In genomic region chr5:140345919-140346347, GRCh38 we compare ENCODE assay signal across 8 cellular contexts. TPM values are rescaled to one million over a fixed set of nuclear protein-coding genes. Genes with fewer than 3 reads are reported as not detected.
DNase-seq lines count a peak whose midpoint lies in the region; ATAC-seq and TF ChIP-seq lines count a peak whose summit lies in the region.

No MANE protein-coding gene starts in this region.

- H3K9me3 ChIP-seq in PC-3 (ENCODE audit: low read length) (no peaks in the 10 kb centered on the region), colonic mucosa (no peaks in the 10 kb centered on the region)

- POLR2A ChIA-PET in PC-3 (lab: Charles Lee; ENCODE audit: unreplicated experiment) = interaction anchor here (0.5 to 2.2 kb wide), 11 partner anchors 8 to 592 kb away, joined by 3 to 21 read pairs (median 4); no protein-coding TSS in a partner anchor

- H3F3A ChIP-seq in PC-3 (ENCODE audit: low read length, unreplicated experiment) = no peaks in the 10 kb centered on the region

- H3K27ac Mint-ChIP-seq in T-helper 2 cell treated with Interferon-gamma antibody and Interleukin-4, amounts not matched to agents 5 μg/mL and 100 μg/mL, for 36 hours = peak overlapping the region; percentile 23
- no peak overlapping the region for H3K27ac Mint-ChIP-seq in stimulated activated naive CD8-positive, alpha-beta T cell treated with anti-CD3 and anti-CD28 coated beads, Interleukin-15, Interleukin-2, amounts not matched to agents 100 ng/mL and 50 ng/mL, for 24 hours

- H3K4me3 Mint-ChIP-seq in T-helper 2 cell treated with Interferon-gamma antibody and Interleukin-4, amounts not matched to agents 5 μg/mL and 100 μg/mL, for 36 hours = peak overlapping the region; percentile 91
- H3K4me3 Mint-ChIP-seq in stimulated activated naive CD8-positive, alpha-beta T cell treated with anti-CD3 and anti-CD28 coated beads, Interleukin-15, Interleukin-2, amounts not matched to agents 100 ng/mL and 50 ng/mL, for 24 hours = peak overlapping the region; percentile 81

- H3K36me3 Mint-ChIP-seq in T-helper 2 cell treated with Interferon-gamma antibody and Interleukin-4, amounts not matched to agents 5 μg/mL and 100 μg/mL, for 36 hours (ENCODE audit: low read depth) = peaks cover 17% of the 10 kb centered on the region
- H3K36me3 Mint-ChIP-seq in stimulated activated naive CD8-positive, alpha-beta T cell treated with anti-CD3 and anti-CD28 coated beads, Interleukin-15, Interleukin-2, amounts not matched to agents 100 ng/mL and 50 ng/mL, for 24 hours (ENCODE audit: low read depth) = peaks cover 8% of the 10 kb centered on the region

- peaks cover 32% of the 10 kb centered on the region for H3K36me3 ChIP-seq in PC-3 (ENCODE audit: low read depth, low read length)
- H3K36me3 ChIP-seq in colonic mucosa = no peaks in the 10 kb centered on the region

- H3K4me2 ChIP-seq in PC-3 (ENCODE audit: low read length) = peak overlapping the region; percentile 97

- H3K4me3 ChIP-seq in PC-3 (ENCODE audit: low read length) (peak overlapping the region; percentile 98), colonic mucosa (peak overlapping the region; percentile 93)

- ATAC-seq in HG02678 (IDR thresholded peaks at IDR 0.05; ENCODE audit: unreplicated experiment) (peak; percentile 15), PC-3 (peak; percentile 16), HG03571 (IDR thresholded peaks at IDR 0.05; ENCODE audit: unreplicated experiment) (no peak)

- H3K27ac ChIP-seq in PC-3 (ENCODE audit: low read length) (peak overlapping the region; percentile 76), colonic mucosa (peak overlapping the region; percentile 82)

- H3K9me2 ChIP-seq in PC-3 (replicated peaks; ENCODE audit: low read length) = no peaks in the 10 kb centered on the region

- H3K27me3 ChIP-seq in PC-3 (ENCODE audit: low read length) (no peaks in the 10 kb centered on the region), colonic mucosa (no peaks in the 10 kb centered on the region)

- H3K9me3 Mint-ChIP-seq in T-helper 2 cell treated with Interferon-gamma antibody and Interleukin-4, amounts not matched to agents 5 μg/mL and 100 μg/mL, for 36 hours = no peaks in the 10 kb centered on the region
- no peaks in the 10 kb centered on the region for H3K9me3 Mint-ChIP-seq in stimulated activated naive CD8-positive, alpha-beta T cell treated with anti-CD3 and anti-CD28 coated beads, Interleukin-15, Interleukin-2, amounts not matched to agents 100 ng/mL and 50 ng/mL, for 24 hours

- no peak overlapping the region for H2AFZ ChIP-seq in PC-3 (ENCODE audit: low read length)

- intact Hi-C loops in PC-3 (cut with micrococcal nuclease) = loop anchor here (1.0 to 5.0 kb wide), 7 partner anchors 23 to 169 kb away; partner anchors contain the start of genes CYSTM1 and PFDN1
- intact Hi-C loops in colonic mucosa (cut with DNase I) = no loop called here

- peaks cover 41% of the 10 kb centered on the region for H4K20me1 ChIP-seq in PC-3 (ENCODE audit: low read length)

- DNase-seq in T-helper 2 cell treated with Interferon-gamma antibody and Interleukin-4, amounts not matched to agents 5 μg/mL and 100 μg/mL, for 36 hours (ENCODE audit: low spot score) = no peak
- DNase-seq in T-helper 2 cell (no peak), PC-3 (peak; percentile 56), colonic mucosa (peak; percentile 61), left kidney (ENCODE audit: low read depth, low spot score) (peak; percentile 75)

- H3K79me2 ChIP-seq in PC-3 (ENCODE audit: low read length) = peaks cover 56% of the 10 kb centered on the region

- CTCF ChIA-PET in PC-3 (lab: Charles Lee) = interaction anchor here (0.6 to 4.3 kb wide), 20 partner anchors 9 to 219 kb away, joined by 3 to 95 read pairs (median 8); no protein-coding TSS in a partner anchor

- H3K9ac ChIP-seq in PC-3 (ENCODE audit: low read length) = peak overlapping the region; percentile 88
- peak overlapping the region; percentile 79 to 82 for H3K9ac ChIP-seq in colonic mucosa (ENCODE audit: low read depth in 2 of 2, low read length in 2 of 2)

- H3K4me1 Mint-ChIP-seq in T-helper 2 cell treated with Interferon-gamma antibody and Interleukin-4, amounts not matched to agents 5 μg/mL and 100 μg/mL, for 36 hours (ENCODE audit: low read depth) = peaks cover 50% of the 10 kb centered on the region
- H3K4me1 Mint-ChIP-seq in stimulated activated naive CD8-positive, alpha-beta T cell treated with anti-CD3 and anti-CD28 coated beads, Interleukin-15, Interleukin-2, amounts not matched to agents 100 ng/mL and 50 ng/mL, for 24 hours (ENCODE audit: low read depth) = peaks cover 58% of the 10 kb centered on the region

- no TSS peak for BruUV-seq in PC-3 (replicated peaks; lab: Mats Ljungman, UMichigan)

- H3K4me1 ChIP-seq in PC-3 (ENCODE audit: insufficient read depth, low read length) (peaks cover 72% of the 10 kb centered on the region), colonic mucosa (peaks cover 11% of the 10 kb centered on the region)

- TF ChIP-seq CTCF in PC-3 (conservative IDR thresholded peaks at IDR 0.05; ENCODE audit: low read depth, low read length) (peak; percentile 46), colonic mucosa (IDR thresholded peaks at IDR 0.05) (no peak)

- peaks cover 13% of the 10 kb centered on the region for H3K27me3 Mint-ChIP-seq in T-helper 2 cell treated with Interferon-gamma antibody and Interleukin-4, amounts not matched to agents 5 μg/mL and 100 μg/mL, for 36 hours (ENCODE audit: low read depth)
- peaks cover 5% of the 10 kb centered on the region for H3K27me3 Mint-ChIP-seq in stimulated activated naive CD8-positive, alpha-beta T cell treated with anti-CD3 and anti-CD28 coated beads, Interleukin-15, Interleukin-2, amounts not matched to agents 100 ng/mL and 50 ng/mL, for 24 hours

RNA-seq across cellular contexts. Expression of gene HBEGF, which starts 0.5 kb away (rescaled TPM):
- total RNA-seq in PC-3 (2014; rRNA removed) (82.6 and 85.9 TPM in 2 replicates), colonic mucosa (10 to 100 TPM in 1 of 2 donors, 1 to 10 TPM in 1; 4.3 to 14.6 TPM)

RNA-seq across cellular contexts. Expression of gene SLC4A9, which starts 14.1 kb away (rescaled TPM):
- total RNA-seq in PC-3 (2014; rRNA removed) (0.29 TPM in 1 of 2 replicates, not detected in the other), colonic mucosa (under 1 TPM in 1 of 2 donors, not detected in 1; 0.42 TPM)

RNA-seq across cellular contexts. Expression of gene PFDN1, which starts 43.0 kb away (rescaled TPM):
- total RNA-seq in PC-3 (2014; rRNA removed) = 91.9 and 125 TPM in 2 replicates
- total RNA-seq in colonic mucosa = 10 to 100 TPM; 41.2 to 41.4 TPM

RNA-seq across cellular contexts. Expression of gene ANKHD1, which starts 55.7 kb away (rescaled TPM):
- 64.6 and 81.1 TPM in 2 replicates for total RNA-seq in PC-3 (2014; rRNA removed)
- total RNA-seq in colonic mucosa = 100 to 1,000 TPM; 108 to 115 TPM

Comparison
In these comparisons a context has a peak if more than half of its experiments do, and no peak if none do; other contexts are left out.
1. DNase-seq: peak in PC-3 (single experiment), colonic mucosa (single experiment) and left kidney (single experiment); none in T-helper 2 cell treated with Interferon-gamma antibody and Interleukin-4, amounts not matched to agents 5 μg/mL and 100 μg/mL, for 36 hours (single experiment) and T-helper 2 cell (0 of 5).